ENCODE assay signal across 10 cellular contexts in the genomic region with DNA sequence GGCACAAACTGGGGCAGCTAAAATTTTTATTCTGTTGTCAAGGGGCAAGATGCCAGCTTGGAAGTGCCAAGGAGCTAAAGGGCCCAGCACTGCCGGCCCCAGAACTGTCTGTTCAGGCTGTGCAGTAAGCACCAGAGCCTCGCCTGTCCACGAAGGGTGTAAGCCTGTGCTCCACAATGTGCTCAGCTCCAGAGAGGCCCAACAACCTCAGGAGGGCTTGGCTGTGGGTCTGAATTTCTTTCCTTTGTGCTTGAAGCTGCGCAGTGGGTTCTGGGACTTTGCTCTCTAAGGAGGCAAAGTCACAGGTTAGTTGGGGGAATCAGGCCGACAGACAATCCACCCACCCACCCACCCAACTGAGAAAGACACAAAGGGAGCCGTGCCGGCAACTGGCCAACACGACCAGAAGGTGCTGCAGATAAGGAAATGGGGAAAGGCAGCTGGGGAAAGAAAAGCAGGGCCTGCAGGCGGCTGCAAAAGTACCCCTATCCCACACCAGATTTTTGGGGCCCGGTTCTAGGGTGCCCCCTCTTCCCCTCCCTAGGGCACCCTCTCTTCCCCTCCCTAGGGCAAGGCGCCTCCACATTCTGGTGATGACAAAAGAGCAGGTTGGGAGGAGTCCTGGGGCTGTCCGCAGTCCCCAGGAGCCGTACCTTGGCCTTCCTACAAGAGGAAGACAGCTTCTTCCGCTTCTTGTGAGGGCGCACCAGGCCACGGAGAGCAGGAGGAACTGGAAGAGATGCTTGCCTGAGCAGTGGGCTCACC. TPM values are rescaled to one million over a fixed set of nuclear protein-coding genes. Genes with fewer than 3 reads are reported as not detected.
DNase-seq lines count a peak whose midpoint lies in the region; ATAC-seq and TF ChIP-seq lines count a peak whose summit lies in the region.
"Had no signal": no experiment of that assay in that cellular context is flagged by ENCODE, and none has a peak within 500 bp of the region (broad histone marks: within the 10 kb centered on the region; RNA-seq: fewer than 3 reads in every experiment).

No MANE protein-coding gene starts in this region.

- H2AFZ ChIP-seq in PC-9 (no peak overlapping the region), mammary epithelial cell (ENCODE audit: low read depth, low read length) (no peak overlapping the region)

- ATAC-seq in CD4-positive, CD25-positive, alpha-beta regulatory T cell (ENCODE audit: low read depth in 2 of 2), result peak; percentile 16 to 34
- ATAC-seq in GM19463 (IDR thresholded peaks at IDR 0.05; ENCODE audit: unreplicated experiment) (peak; percentile 35), GM18873 (IDR thresholded peaks at IDR 0.05; ENCODE audit: low FRiP score, unreplicated experiment) (no peak)

- H3K79me2 ChIP-seq in PC-9 (ENCODE audit: low read depth), result peaks cover 18% of the 10 kb centered on the region; the same call in 1 of the 2 replicates
- H3K79me2 ChIP-seq in mammary epithelial cell (ENCODE audit: insufficient read depth, low read length), result peaks cover 36% of the 10 kb centered on the region

- peaks cover 32% of the 10 kb centered on the region for H3K36me3 Mint-ChIP-seq in CD4-positive, CD25-positive, alpha-beta regulatory T cell

- H3K36me3 ChIP-seq in CD4-positive, CD25-positive, alpha-beta regulatory T cell (ENCODE audit: control insufficient read depth, insufficient read depth, low read length), result peaks cover 59% of the 10 kb centered on the region
- H3K36me3 ChIP-seq in PC-9 (ENCODE audit: low read depth), result peaks cover 54% of the 10 kb centered on the region
- peaks cover 32% of the 10 kb centered on the region for H3K36me3 ChIP-seq in mammary epithelial cell (ENCODE audit: insufficient read depth, low read length)

- no peaks in the 10 kb centered on the region for H3K27me3 Mint-ChIP-seq in CD4-positive, CD25-positive, alpha-beta regulatory T cell

- POLR2A ChIA-PET in PC-9 (lab: Charles Lee; ENCODE audit: unreplicated experiment), result interaction anchor here (0.6 to 0.7 kb wide), 2 partner anchors 171 to 221 kb away, joined by 3 to 8 read pairs; no protein-coding TSS in a partner anchor

- H3K9me3 ChIP-seq in CD4-positive, CD25-positive, alpha-beta regulatory T cell (ENCODE audit: control insufficient read depth in 2 of 2, low read length in 2 of 2), result no peaks in the 10 kb centered on the region
- no peaks in the 10 kb centered on the region for H3K9me3 ChIP-seq in PC-9 (ENCODE audit: insufficient read depth, low read depth)
- no peaks in the 10 kb centered on the region for H3K9me3 ChIP-seq in mammary epithelial cell (replicated peaks; ENCODE audit: insufficient read depth, low read length)

- dilution Hi-C loops in mammary epithelial cell (cut with HindIII; ENCODE audit: low sequenced_read_pairs), result loop anchor here (5.0 kb wide), 2 partner anchors 74 to 319 kb away; partner anchors contain the start of gene NUDCD3

- no peaks in the 10 kb centered on the region for H3K4me1 ChIP-seq in CD4-positive, CD25-positive, alpha-beta regulatory T cell (ENCODE audit: control insufficient read depth, insufficient read depth, low read length, poor library complexity, severe bottlenecking)
- H3K4me1 ChIP-seq in PC-9 (replicated peaks; ENCODE audit: insufficient read depth) (peaks cover 16% of the 10 kb centered on the region), mammary epithelial cell (ENCODE audit: insufficient read depth, low read length) (no peaks in the 10 kb centered on the region)

- peaks cover 0 to 18% (median 11%) of the 10 kb centered on the region in 4 donors for H3K4me1 Mint-ChIP-seq in CD4-positive, CD25-positive, alpha-beta regulatory T cell

- H3K27ac Mint-ChIP-seq in CD4-positive, CD25-positive, alpha-beta regulatory T cell, result peak overlapping the region; percentile 8 to 86 (median 75)

- intact Hi-C loops in PC-9 (cut with micrococcal nuclease; ENCODE audit: unreplicated experiment), result loop anchor here (1.0 to 10.0 kb wide), 4 partner anchors 76 to 544 kb away; partner anchors contain the start of gene NUDCD3
- intact Hi-C loops in mammary epithelial cell (cut with micrococcal nuclease), result loop anchor here (1.0 to 10.0 kb wide), 6 partner anchors 76 to 434 kb away; partner anchors contain the start of gene NUDCD3

- no peak overlapping the region for H3K4me3 ChIP-seq in CD4-positive, CD25-positive, alpha-beta regulatory T cell (ENCODE audit: low read depth, low read length)
- H3K4me3 ChIP-seq in PC-9 (no peak overlapping the region), mammary epithelial cell (replicated peaks in 1 of 3; ENCODE audit: insufficient read depth in 1 of 3, low read depth in 2 of 3, low read length in 3 of 3) (no peak overlapping the region)

- CTCF ChIA-PET in PC-9 (lab: Charles Lee) (interaction anchor here (0.7 to 2.1 kb wide), 2 partner anchors 8 to 76 kb away, joined by 3 to 7 read pairs; partner anchors contain the start of gene NUDCD3), mammary epithelial cell (lab: Charles Lee; ENCODE audit: low non-redundant PET) (interaction anchor here (0.7 to 1.3 kb wide), 2 partner anchors 218 to 570 kb away, joined by 4 read pairs; no protein-coding TSS in a partner anchor)

- TF ChIP-seq CTCF in PC-9 (conservative IDR thresholded peaks at IDR 0.05), result peak; percentile 24; the same call in 1 of the 2 replicates
- no peak for TF ChIP-seq CTCF in mammary epithelial cell (conservative IDR thresholded peaks at IDR 0.05 in 1 of 2, IDR thresholded peaks at IDR 0.05 in 1 of 2; ENCODE audit: extremely low read depth in 1 of 2, insufficient read depth in 1 of 2, low read depth in 1 of 2, low read length in 2 of 2)

- H3K4me3 Mint-ChIP-seq in CD4-positive, CD25-positive, alpha-beta regulatory T cell, result peak overlapping the region in 1 of 4 donors; percentile 68

- DNase-seq in CD4-positive, CD25-positive, alpha-beta regulatory T cell, result no peak
- DNase-seq in PC-9 (no peak), inferior parietal cortex (ENCODE audit: extremely low spot score) (peak; percentile 13), superior temporal gyrus (ENCODE audit: extremely low spot score) (no peak), RPMI8226 (no peak), mammary epithelial cell (no peak)
- DNase-seq: cortex of kidney, NCI-H1436 had no signal

- in situ Hi-C loops in mammary epithelial cell (cut with MboI; ENCODE audit: low sequenced_read_pairs in 2 of 2), result loop anchor here in 1 of 2 donors (25.0 kb wide), 1 partner anchor 354 kb away; the partner anchor contains the start of gene YKT6

- WGBS in mammary epithelial cell (ENCODE audit: low coverage, missing lambda C conversion rate), result 84% methylated on average over 14 of the region's 16 CpGs

- no peak overlapping the region for H3K9ac ChIP-seq in mammary epithelial cell (ENCODE audit: insufficient read depth, low read length)

- H3K4me2 ChIP-seq in PC-9 (no peak overlapping the region), mammary epithelial cell (ENCODE audit: insufficient read depth, low read depth, low read length) (no peak overlapping the region)

- no peaks in the 10 kb centered on the region for H3K27me3 ChIP-seq in CD4-positive, CD25-positive, alpha-beta regulatory T cell (ENCODE audit: control insufficient read depth, insufficient read depth, low read length)
- H3K27me3 ChIP-seq in PC-9 (ENCODE audit: insufficient read depth, low read depth), result no peaks in the 10 kb centered on the region
- no peaks in the 10 kb centered on the region for H3K27me3 ChIP-seq in mammary epithelial cell (ENCODE audit: insufficient read depth, low read length)

- H3F3A ChIP-seq in PC-9 (ENCODE audit: insufficient read depth, low read depth), result peaks cover 71% of the 10 kb centered on the region

- no TSS peak for BruUV-seq in PC-9 (replicated peaks; lab: Mats Ljungman, UMichigan)
- BruUV-seq in mammary epithelial cell (replicated peaks; lab: Mats Ljungman, UMichigan), result no TSS peak

- H3K27ac ChIP-seq in CD4-positive, CD25-positive, alpha-beta regulatory T cell (ENCODE audit: insufficient read depth, low read length, poor library complexity, severe bottlenecking), result no peak overlapping the region
- H3K27ac ChIP-seq in PC-9 (no peak overlapping the region), mammary epithelial cell (ENCODE audit: insufficient read depth, low read depth, low read length) (no peak overlapping the region)

- H4K20me1 ChIP-seq in PC-9 (ENCODE audit: insufficient read depth) (peaks cover 20% of the 10 kb centered on the region), mammary epithelial cell (ENCODE audit: insufficient read depth, low read length) (no peaks in the 10 kb centered on the region)

- no peaks in the 10 kb centered on the region for H3K9me2 ChIP-seq in PC-9 (ENCODE audit: insufficient read depth)

- H3K9me3 Mint-ChIP-seq in CD4-positive, CD25-positive, alpha-beta regulatory T cell, result no peaks in the 10 kb centered on the region

RNA-seq across cellular contexts. Expression of gene DDX56, which starts 7.7 kb away (rescaled TPM):
- 108 TPM for total RNA-seq in CD4-positive, CD25-positive, alpha-beta regulatory T cell
- polyA plus RNA-seq in CD4-positive, CD25-positive, alpha-beta regulatory T cell, result 10 to 100 TPM; 42.3 to 55.1 (median 46.4) TPM
- total RNA-seq in PC-9 (2021), result 113 and 125 TPM in 2 replicates
- 10 to 100 TPM; 51.3 to 85.8 TPM for total RNA-seq in mammary epithelial cell
- 78.1 TPM for polyA plus RNA-seq in mammary epithelial cell
- polyA minus RNA-seq in mammary epithelial cell, result 87.3 TPM

RNA-seq across cellular contexts. Expression of gene TMED4, which starts 16.1 kb away (rescaled TPM):
- total RNA-seq in CD4-positive, CD25-positive, alpha-beta regulatory T cell, result 97.5 TPM
- polyA plus RNA-seq in CD4-positive, CD25-positive, alpha-beta regulatory T cell, result 10 to 100 TPM; 67.6 to 85.4 (median 74.9) TPM
- 134 and 161 TPM in 2 replicates for total RNA-seq in PC-9 (2021)
- 10 to 100 TPM; 48.2 to 87.9 TPM for total RNA-seq in mammary epithelial cell
- polyA plus RNA-seq in mammary epithelial cell, result 61.8 TPM
- 37.2 TPM for polyA minus RNA-seq in mammary epithelial cell

RNA-seq across cellular contexts. Expression of gene NPC1L1, which starts 24.8 kb away (rescaled TPM):
- total RNA-seq in CD4-positive, CD25-positive, alpha-beta regulatory T cell, result 0.10 TPM
- polyA plus RNA-seq in CD4-positive, CD25-positive, alpha-beta regulatory T cell, result under 1 TPM in 1 of 4 donors, not detected in 3; 0.18 TPM
- 0.28 and 0.30 TPM in 2 replicates for total RNA-seq in PC-9 (2021)
- total RNA-seq in mammary epithelial cell, result not detected
- not detected for polyA plus RNA-seq in mammary epithelial cell
- not detected for polyA minus RNA-seq in mammary epithelial cell

RNA-seq across cellular contexts. Expression of gene OGDH, which starts 40.5 kb away (rescaled TPM):
- 157 TPM for total RNA-seq in CD4-positive, CD25-positive, alpha-beta regulatory T cell
- 100 to 1,000 TPM in 1 of 4 donors, 10 to 100 TPM in 3; 56.4 to 102 (median 72.8) TPM for polyA plus RNA-seq in CD4-positive, CD25-positive, alpha-beta regulatory T cell
- total RNA-seq in PC-9 (2021), result 93.6 and 135 TPM in 2 replicates
- total RNA-seq in mammary epithelial cell, result 10 to 100 TPM; 82.4 to 96.9 TPM
- polyA plus RNA-seq in mammary epithelial cell, result 81.2 TPM
- polyA minus RNA-seq in mammary epithelial cell, result 222 TPM
